ENCODE assay signal across 20 cellular contexts in genomic region chr6:13507306-13507855, GRCh38. TPM values are rescaled to one million over a fixed set of nuclear protein-coding genes. Genes with fewer than 3 reads are reported as not detected.
DNase-seq lines count a peak whose midpoint lies in the region; ATAC-seq lines count a peak whose summit lies in the region.
"Had no signal": no experiment of that assay in that cellular context is flagged by ENCODE, and none has a peak within 500 bp of the region (broad histone marks: within the 10 kb centered on the region; RNA-seq: fewer than 3 reads in every experiment).

No MANE protein-coding gene starts in this region.

- ATAC-seq in left ventricle myocardium superior (peak; percentile 38), left cardiac atrium (no peak), sciatic nerve (peak; percentile 9), GM18867 (IDR thresholded peaks at IDR 0.05; ENCODE audit: unreplicated experiment) (no peak)
- ATAC-seq: GM12878 had no signal

- intact Hi-C loops in left ventricle myocardium superior (cut with micrococcal nuclease) = no loop called here
- intact Hi-C loops in left cardiac atrium (cut with DNase I) = no loop called here
- intact Hi-C loops in sciatic nerve (cut with DNase I) = no loop called here

- DNase-seq in left ventricle myocardium superior (no peak), left cardiac atrium (no peak), M059J (ENCODE audit: low read depth) (peak; percentile 41), SW480 (ENCODE audit: low spot score) (peak; percentile 26), sciatic nerve (ENCODE audit: low spot score) (no peak), DMS114 treated with DMSO at 0.1 percent for 48 hours (lab: John Stamatoyannopoulos, UW; ENCODE audit: unreplicated experiment) (no peak), RKO (ENCODE audit: low spot score) (no peak)
- DNase-seq: ACHN; BE2C; C1 segment of cervical spinal cord; Caco-2; CD4-positive, CD25-positive, alpha-beta regulatory T cell; CD8-positive, alpha-beta memory T cell; DMS153; DMS79 treated with DMSO at 0.1 percent for 48 hours; EL; H9 had no signal

RNA-seq across cellular contexts. Expression of gene GFOD1, which starts 20.0 kb away (rescaled TPM):
- 33.7 TPM for total RNA-seq in left ventricle myocardium superior
- 10 to 100 TPM; 59.3 to 78.3 TPM for total RNA-seq in left cardiac atrium
- total RNA-seq in M059J (2014; rRNA removed; shearing (Covaris generic)) = 4.3 and 4.7 TPM in 2 replicates
- total RNA-seq in sciatic nerve = 16.3 TPM
- total RNA-seq: G401 had no signal

Comparison
In these comparisons a context has a peak if more than half of its experiments do, and no peak if none do; other contexts are left out.
1. ATAC-seq: peak in left ventricle myocardium superior (single experiment) and sciatic nerve (single experiment); none in left cardiac atrium (0 of 2) and GM18867 (single experiment).
2. DNase-seq: peak in M059J (single experiment) and SW480 (single experiment); none in left ventricle myocardium superior (single experiment), left cardiac atrium (single experiment), sciatic nerve (single experiment), DMS114 treated with DMSO at 0.1 percent for 48 hours (single experiment) and RKO (single experiment).